ENCODE assay signal across 8 cellular contexts in genomic region chr15:74541494-74542191, GRCh38. TPM values are rescaled to one million over a fixed set of nuclear protein-coding genes. Genes with fewer than 3 reads are reported as not detected.
A peak's percentile ranks its signal among the peaks of the same experiment; 100 is the strongest.
DNase-seq lines count a peak whose midpoint lies in the region; ATAC-seq and TF ChIP-seq lines count a peak whose summit lies in the region.

No MANE protein-coding gene starts in this region.

- H3K4me3 ChIP-seq in cardiac fibroblast (replicated peaks in 1 of 2; ENCODE audit: low read depth in 2 of 2, low read length in 2 of 2) (peak overlapping the region; percentile 86 to 89), lower leg skin (ENCODE audit: low read depth, poor library complexity, severe bottlenecking) (peak overlapping the region; percentile 64)

- peak; percentile 37 for ATAC-seq in GM21360 (IDR thresholded peaks at IDR 0.05; ENCODE audit: unreplicated experiment)

- H3K27ac ChIP-seq in VCaP, result peak overlapping the region; percentile 85

- TF ChIP-seq CTCF in VCaP (conservative IDR thresholded peaks at IDR 0.05), result no peak
- no peak for TF ChIP-seq CTCF in cardiac fibroblast (IDR thresholded peaks at IDR 0.05; ENCODE audit: low read depth, low read length)
- TF ChIP-seq CTCF in lower leg skin (IDR thresholded peaks at IDR 0.05), result no peak

- peak; percentile 52 for DNase-seq in CMK (ENCODE audit: low read depth)
- peak; percentile 37 for DNase-seq in KG1 (lab: John Stamatoyannopoulos, UW)
- peak; percentile 16 to 50 for DNase-seq in cardiac fibroblast (ENCODE audit: low read depth in 2 of 2)
- DNase-seq in lower leg skin (ENCODE audit: low spot score in 2 of 2), result peak; percentile 35 to 88
- DNase-seq in stimulated activated CD4-positive, alpha-beta T cell treated with anti-CD3 and anti-CD28 coated beads, TNF-alpha, amount 100 ng/mL, for 48 hours (ENCODE audit: low read depth in 3 of 3), result peak; percentile 44 to 62 (median 61)
- DNase-seq in NCI-H2107 (lab: John Stamatoyannopoulos, UW), result no peak

- intact Hi-C loops in lower leg skin (cut with DNase I; ENCODE audit: low total_unique reads), result loop anchor here (10.0 kb wide), 2 partner anchors 223 to 803 kb away; partner anchors contain the start of gene NEIL1

- no peak for TF ChIP-seq POLR2A in lower leg skin (IDR thresholded peaks at IDR 0.05)

- WGBS in lower leg skin, 2 donors, result 2% methylated on average over 21 of the region's 21 CpGs

RNA-seq across cellular contexts. Expression of gene ARID3B, which starts 0.6 kb away (rescaled TPM):
- total RNA-seq in lower leg skin, result 1 to 10 TPM; 4.9 to 6.3 (median 6.1) TPM
